ENCODE assay signal across 18 cellular contexts in the genomic region with DNA sequence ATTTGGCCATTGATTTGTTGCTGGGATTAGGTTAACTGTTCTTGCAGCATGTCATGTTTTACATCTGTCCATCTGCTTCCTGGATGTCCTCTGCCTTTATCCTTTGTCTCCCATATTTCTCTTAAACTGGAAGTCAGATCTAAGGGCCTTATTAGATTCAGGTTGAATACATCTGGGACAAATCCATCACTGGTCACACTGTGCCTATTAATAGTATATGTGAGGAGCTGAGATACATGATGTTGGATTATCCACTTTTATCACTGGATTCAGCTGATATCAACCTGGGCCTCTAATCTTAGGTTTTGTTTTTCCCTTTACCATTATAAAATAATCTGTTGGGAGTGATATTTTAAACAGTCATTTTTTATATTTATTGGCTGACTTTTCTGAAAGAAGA. TPM values are rescaled to one million over a fixed set of nuclear protein-coding genes. Genes with fewer than 3 reads are reported as not detected.
"Had no signal": no experiment of that assay in that cellular context is flagged by ENCODE, and none has a peak within 500 bp of the region (broad histone marks: within the 10 kb centered on the region; RNA-seq: fewer than 3 reads in every experiment).

No MANE protein-coding gene starts in this region.

- H3K27me3 ChIP-seq: stomach, tibial artery had no signal

- H3K4me3 ChIP-seq: smooth muscle cell, stomach, tibial artery had no signal

- H3K27ac ChIP-seq: WERI-Rb-1 had no signal

- FAIRE-seq: keratinocyte, urothelium cell line had no signal

- DNase-seq: activated CD4-positive, alpha-beta T cell treated with anti-CD3 and anti-CD28 coated beads for 1 hour; activated naive CD4-positive, alpha-beta T cell; activated naive CD8-positive, alpha-beta T cell treated with anti-CD3 and anti-CD28 coated beads for 36 hours; amniotic stem cell; cortex of kidney; effector CD8-positive, alpha-beta T cell; mammary epithelial cell; right cardiac atrium; stimulated activated CD4-positive, alpha-beta T cell treated with anti-CD3 and anti-CD28 coated beads, Interleukin-4, amount 100 ng/mL, for 1 hour; stomach; T-helper 2 cell; tibial artery; WERI-Rb-1 had no signal

- H3K9me3 ChIP-seq: stomach, tibial artery had no signal

- ATAC-seq: esophagus mucosa, left lobe of liver had no signal

- H3K4me1 ChIP-seq: stomach had no signal

RNA-seq across cellular contexts. Expression of a gene that starts 41.8 kb away (rescaled TPM):
- total RNA-seq: activated naive CD8-positive, alpha-beta T cell treated with anti-CD3 and anti-CD28 coated beads for 36 hours; esophagus mucosa had no signal
